In the genomic region with DNA sequence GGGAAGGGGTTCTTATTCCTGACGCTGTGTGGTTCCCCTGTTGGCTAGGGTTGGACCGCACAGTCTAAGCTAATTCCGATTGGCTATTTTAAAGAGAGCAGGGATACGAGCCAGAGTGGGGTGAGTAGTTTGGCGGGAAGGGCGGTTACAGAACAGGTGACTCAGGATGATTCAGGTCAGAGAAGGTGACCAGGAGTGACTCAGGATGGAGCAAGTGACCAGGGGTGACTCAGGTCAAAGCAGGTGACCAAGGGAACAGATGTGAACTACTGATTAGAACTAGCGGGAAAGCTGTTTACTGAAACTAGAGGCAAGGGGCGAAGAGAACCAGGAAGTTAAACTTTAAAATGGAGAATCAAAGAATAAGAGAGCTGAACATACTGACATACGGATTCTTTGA, we compare ENCODE assay signal across 10 cellular contexts. TPM values are rescaled to one million over a fixed set of nuclear protein-coding genes. Genes with fewer than 3 reads are reported as not detected.
DNase-seq lines count a peak whose midpoint lies in the region; ATAC-seq, FAIRE-seq and TF ChIP-seq lines count a peak whose summit lies in the region.
"Not testable (repeated sequence)": the region's sequence is repeated elsewhere in the genome, so short reads cannot be mapped to it uniquely, and the experiment has no call there.
"Had no signal": no experiment of that assay in that cellular context is flagged by ENCODE, and none has a peak within 500 bp of the region (broad histone marks: within the 10 kb centered on the region; RNA-seq: fewer than 3 reads in every experiment).

No MANE protein-coding gene starts in this region.

- H3K9ac ChIP-seq in PC-3 (ENCODE audit: low read length); K562 (ENCODE audit: insufficient read depth in 1 of 2, low read depth in 2 of 2, low read length in 2 of 2); mesendoderm (ENCODE audit: low read length): not testable (repeated sequence)

- H2BK15ac ChIP-seq in mesendoderm (replicated peaks; ENCODE audit: low read depth) = not testable (repeated sequence)

- not testable (repeated sequence) for H3K27me3 ChIP-seq in PC-3 (ENCODE audit: low read length); K562 (ENCODE audit: control insufficient read depth in 2 of 2, insufficient read depth in 2 of 2, low read length in 2 of 2); mesendoderm (ENCODE audit: insufficient read depth, low read length, poor library complexity)

- not testable (repeated sequence) for TF ChIP-seq POLR2A in K562 (conservative IDR thresholded peaks at IDR 0.05)

- not testable (repeated sequence) for TF ChIP-seq RAD21 in K562 (CRISPR knock-in tag; conservative IDR thresholded peaks at IDR 0.05 in 1 of 2, IDR thresholded peaks at IDR 0.05 in 1 of 2)

- not testable (repeated sequence) for ATAC-seq in PC-3, K562

- CTCF ChIA-PET in PC-3 (lab: Charles Lee); K562 (lab: Yijun Ruan, JAX; ENCODE audit: low intra/inter-chr PET ratio): not testable (repeated sequence)

- H3K9me2 ChIP-seq in PC-3 (replicated peaks; ENCODE audit: low read length) = not testable (repeated sequence)

- not testable (repeated sequence) for H3F3A ChIP-seq in PC-3 (ENCODE audit: low read length, unreplicated experiment)

- H2BK120ac ChIP-seq in mesendoderm (ENCODE audit: low read depth, low read length) = not testable (repeated sequence)

- not testable (repeated sequence) for H3K23ac ChIP-seq in mesendoderm (ENCODE audit: low read length)

- H2BK5ac ChIP-seq in mesendoderm (ENCODE audit: low read length) = not testable (repeated sequence)

- not testable (repeated sequence) for H3K18ac ChIP-seq in mesendoderm (ENCODE audit: low read length)

- not testable (repeated sequence) for H3K79me1 ChIP-seq in mesendoderm (ENCODE audit: low read length)

- H2AK5ac ChIP-seq in mesendoderm (ENCODE audit: low read length) = not testable (repeated sequence)

- H4K5ac ChIP-seq in mesendoderm (ENCODE audit: low read length) = not testable (repeated sequence)

- H3K4ac ChIP-seq in mesendoderm (ENCODE audit: low read depth, low read length) = not testable (repeated sequence)

- not testable (repeated sequence) for BruUV-seq in PC-3 (replicated peaks; lab: Mats Ljungman, UMichigan); K562 (replicated peaks; lab: Mats Ljungman, UMichigan)

- in situ Hi-C loops in K562 (cut with MboI) = not testable (repeated sequence)

- intact Hi-C loops in PC-3 (cut with micrococcal nuclease) = loop anchor here (10.0 kb wide), 1 partner anchor 520 kb away; no protein-coding TSS in a partner anchor
- intact Hi-C loops in K562 (cut with micrococcal nuclease) = not testable (repeated sequence)

- not testable (repeated sequence) for H3K4me1 ChIP-seq in PC-3 (ENCODE audit: insufficient read depth, low read length); K562 (replicated peaks in 1 of 2; ENCODE audit: control insufficient read depth in 2 of 2, insufficient read depth in 2 of 2, low read length in 2 of 2); mesendoderm (ENCODE audit: control insufficient read depth, low read depth, low read length)

- POLR2A ChIA-PET in PC-3 (lab: Charles Lee; ENCODE audit: unreplicated experiment); K562 (lab: Yijun Ruan, JAX): not testable (repeated sequence)

- not testable (repeated sequence) for TF ChIP-seq CTCF in PC-3 (conservative IDR thresholded peaks at IDR 0.05; ENCODE audit: low read depth, low read length); K562 (IDR thresholded peaks at IDR 0.05 in 2 of 3, conservative IDR thresholded peaks at IDR 0.05 in 1 of 3; ENCODE audit: insufficient read depth in 2 of 3, low read depth in 1 of 3, low read length in 3 of 3)

- not testable (repeated sequence) for TF ChIP-seq EP300 in K562 (IDR thresholded peaks at IDR 0.05; ENCODE audit: low read length)

- H3K36me3 ChIP-seq in PC-3 (ENCODE audit: low read depth, low read length); K562 (ENCODE audit: control insufficient read depth, insufficient read depth, low read length); mesendoderm (ENCODE audit: control insufficient read depth, insufficient read depth, low read length): not testable (repeated sequence)

- H2AFZ ChIP-seq in PC-3 (ENCODE audit: low read length); K562 (ENCODE audit: low read depth, low read length): not testable (repeated sequence)

- H4K8ac ChIP-seq in mesendoderm (ENCODE audit: low read depth, low read length) = not testable (repeated sequence)

- H3K27ac ChIP-seq in PC-3 (ENCODE audit: low read length); K562 (ENCODE audit: extremely low read depth, low read depth, low read length); mesendoderm (ENCODE audit: low read depth, low read length): not testable (repeated sequence)

- H3K4me3 ChIP-seq in PC-3 (ENCODE audit: low read length); K562; mesendoderm (ENCODE audit: low read length): not testable (repeated sequence)

- H4K20me1 ChIP-seq in PC-3 (ENCODE audit: low read length); K562 (replicated peaks; ENCODE audit: control insufficient read depth, insufficient read depth, low read length): not testable (repeated sequence)

- WGBS in K562 (ENCODE audit: insufficient coverage, low coverage, missing lambda C conversion rate) = 1% methylated on average over 9 of the region's 9 CpGs
- WGBS in mesendoderm (ENCODE audit: extremely low coverage, insufficient coverage, low lambda C conversion rate) = no CpG with 5 or more reads among the region's 9 CpGs

- not testable (repeated sequence) for H3K9me3 ChIP-seq in PC-3 (ENCODE audit: low read length); K562 (replicated peaks; ENCODE audit: control insufficient read depth, insufficient read depth, low read depth, low read length)

- H3K56ac ChIP-seq in mesendoderm (ENCODE audit: low read length) = not testable (repeated sequence)

- peaks cover 11% of the 10 kb centered on the region; the same call in 1 of the 2 replicates for H3K79me2 ChIP-seq in PC-3 (ENCODE audit: low read length)
- H3K79me2 ChIP-seq in K562 (ENCODE audit: control insufficient read depth, insufficient read depth, low read length); mesendoderm (ENCODE audit: control insufficient read depth, insufficient read depth, low read length): not testable (repeated sequence)

- not testable (repeated sequence) for H3K9me1 ChIP-seq in K562 (ENCODE audit: control insufficient read depth, insufficient read depth, low read length)

- H3K4me2 ChIP-seq in PC-3 (ENCODE audit: low read length); K562 (ENCODE audit: insufficient read depth, low read length); mesendoderm (ENCODE audit: low read length): not testable (repeated sequence)

- DNase-seq in DMS53 (lab: John Stamatoyannopoulos, UW) (peak; percentile 34), HT1080 (ENCODE audit: low read depth) (peak; percentile 51), PC-3 (peak; percentile 27), SW480 (ENCODE audit: low spot score) (peak; percentile 4), islet precursor cell (peak; percentile 74), mesendoderm (peak; percentile 47)
- DNase-seq in K562 (ENCODE audit: extremely low read depth in 1 of 4, low spot score in 3 of 4) = not testable (repeated sequence)

- FAIRE-seq in K562 (lab: Jason Lieb, UNC) = not testable (repeated sequence)

TF ChIP-seq in K562, 482 proteins besides CTCF, POLR2A, EP300 and RAD21:
- TF ChIP-seq FOSL1 (tag; conservative IDR thresholded peaks at IDR 0.05) = peak; percentile 95
- TF ChIP-seq JUND (IDR thresholded peaks at IDR 0.05; ENCODE audit: borderline replicate concordance, low read depth, low read length) = not testable (repeated sequence)
- peak; percentile 19; the same call in 1 of the 3 replicates for TF ChIP-seq JUND (tag; IDR thresholded peaks at IDR 0.05; ENCODE audit: borderline replicate concordance, low read depth, low read length)

RNA-seq across cellular contexts. Expression of gene NTNG1, which starts 24.1 kb away (rescaled TPM):
- 8.5 and 16.0 TPM in 2 replicates for total RNA-seq in HT1080 (2014; rRNA removed; shearing (Covaris generic))
- polyA plus RNA-seq in HT1080 (2015; cell fraction: cytosol; rRNA removed) = 18.2 and 20.3 TPM in 2 replicates
- 22.7 and 26.4 TPM in 2 replicates for polyA plus RNA-seq in HT1080 (2015; cell fraction: nucleus; rRNA removed)
- total RNA-seq in PC-3 (2014; rRNA removed) (6.7 and 6.8 TPM in 2 replicates), K562 (2014; rRNA removed) (not detected in 2 replicates), K562 (2014; rRNA removed; fragmentation: Illumina TruSeq; extraction: Trizol) (not detected in 2 replicates), K562 (2015; rRNA removed; fragmentation: Illumina TruSeq; extraction: Trizol) (not detected in 2 replicates), K562 (2021) (not detected in 2 replicates)
- not detected in 2 replicates for total RNA-seq in K562 (2011; cell fraction: chromatin; rRNA removed; ENCODE audit: low replicate concordance)
- not detected in 2 replicates for total RNA-seq in K562 (2011; cell fraction: nucleolus; rRNA removed)
- total RNA-seq in K562 (2011; cell fraction: nucleoplasm; rRNA removed) = not detected in 2 replicates
- polyA plus RNA-seq in K562 (2011; rRNA removed) (not detected in 2 replicates), K562 (2014; fragmentation: Illumina TruSeq; extraction: Trizol) (not detected in 2 replicates), K562 (2014; fragmentation: Nextera tagmentation; extraction: Ambion mirVana) (not detected), K562 (2014; rRNA removed) (not detected in 2 replicates)
- polyA plus RNA-seq in K562 (2011; cell fraction: cytosol; rRNA removed) = not detected in 2 replicates
- not detected in 2 replicates for polyA plus RNA-seq in K562 (2011; cell fraction: nucleus; rRNA removed)
- polyA plus RNA-seq in K562 (2012) = not detected in 2 replicates
- polyA minus RNA-seq in K562 (2011; rRNA and poly(A)+ RNA removed) = not detected in 2 replicates
- polyA minus RNA-seq in K562 (2011; cell fraction: cytosol; rRNA and poly(A)+ RNA removed) = not detected in 2 replicates
- not detected in 2 replicates for polyA minus RNA-seq in K562 (2011; cell fraction: nucleus; rRNA and poly(A)+ RNA removed)
- polyA plus RNA-seq in mesendoderm (2013, experiment 1 of 2) = 6.0 TPM
- polyA plus RNA-seq in mesendoderm (2013, experiment 2 of 2) = 6.0 TPM
- total RNA-seq: Caco-2; CD4-positive, CD25-positive, alpha-beta regulatory T cell; CD8-positive, alpha-beta T cell had no signal
- polyA plus RNA-seq: CD4-positive, CD25-positive, alpha-beta regulatory T cell had no signal
